In the genomic region with DNA sequence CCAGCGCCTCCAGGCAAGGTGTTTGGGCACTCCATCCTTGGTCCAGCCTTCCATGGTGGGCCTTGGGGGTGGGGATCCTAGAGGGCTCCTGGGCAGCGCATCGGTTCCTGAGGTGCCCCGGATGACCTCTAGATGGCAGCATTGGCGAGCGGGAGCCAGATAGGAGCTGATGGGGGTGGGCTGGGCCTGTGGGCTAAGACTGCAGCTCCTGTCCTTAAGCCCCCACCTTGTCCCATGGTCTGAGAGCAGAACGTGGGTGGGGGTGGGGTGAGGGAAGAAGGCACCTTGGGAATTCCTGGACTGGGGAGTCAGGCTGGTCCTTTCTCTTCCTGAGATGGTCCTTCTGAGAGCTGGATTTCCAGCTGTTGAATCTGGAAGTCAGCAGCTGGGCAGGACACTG, we compare ENCODE assay signal across 8 cellular contexts.
DNase-seq lines count a peak whose midpoint lies in the region; ATAC-seq and TF ChIP-seq lines count a peak whose summit lies in the region.

No MANE protein-coding gene starts in this region.

- intact Hi-C loops in left cardiac atrium (cut with DNase I) (loop anchor here (5.0 to 10.0 kb wide), 2 partner anchors 129 to 856 kb away; no protein-coding TSS in a partner anchor), sigmoid colon (cut with DNase I) (loop anchor here (1.0 kb wide), 1 partner anchor 858 kb away; no protein-coding TSS in a partner anchor)

- peaks cover 0 to 65% (median 28%) of the 10 kb centered on the region in 3 donors for H3K27me3 ChIP-seq in sigmoid colon

- WGBS in sigmoid colon, 2 donors: 1 to 2% methylated on average over 7 of the region's 7 CpGs

- no peak for TF ChIP-seq POLR2A in sigmoid colon (IDR thresholded peaks at IDR 0.05)

- H3K27ac ChIP-seq in sigmoid colon: no peak overlapping the region

- peak; percentile 30 for DNase-seq in Caki2 (ENCODE audit: low read depth)
- DNase-seq in HT1080 (ENCODE audit: low read depth): peak; percentile 42
- DNase-seq in RPMI7951 (ENCODE audit: low read depth): peak; percentile 33
- DNase-seq in activated naive CD4-positive, alpha-beta T cell treated with Interleukin-2 at 50 U/mL for 16 hours: peak; percentile 54
- peak; percentile 57 for DNase-seq in left cardiac atrium
- no peak for DNase-seq in sigmoid colon

- peak; percentile 24 to 82 (median 46) for TF ChIP-seq CTCF in sigmoid colon (IDR thresholded peaks at IDR 0.05)

- no peak for TF ChIP-seq EP300 in sigmoid colon (IDR thresholded peaks at IDR 0.05)

- in situ Hi-C loops in Caki2 (cut with HindIII; ENCODE audit: low pct_unique_long_range_greater_than_20kb, low sequenced_read_pairs): no loop called here

- ATAC-seq in left cardiac atrium (peak; percentile 72 to 83), HG03439 (IDR thresholded peaks at IDR 0.05; ENCODE audit: unreplicated experiment) (no peak), GM21423 (IDR thresholded peaks at IDR 0.05; ENCODE audit: unreplicated experiment) (no peak)

- no peaks in the 10 kb centered on the region for H3K9me3 ChIP-seq in sigmoid colon

- no peaks in the 10 kb centered on the region for H3K4me1 ChIP-seq in sigmoid colon

- H3K4me3 ChIP-seq in sigmoid colon: no peak overlapping the region

- no peaks in the 10 kb centered on the region for H3K36me3 ChIP-seq in sigmoid colon

Comparison
In these comparisons a context has a peak if more than half of its experiments do, and no peak if none do; other contexts are left out.
1. ATAC-seq: peak in left cardiac atrium (2 of 2); none in HG03439 (single experiment) and GM21423 (single experiment).